In the genomic region with DNA sequence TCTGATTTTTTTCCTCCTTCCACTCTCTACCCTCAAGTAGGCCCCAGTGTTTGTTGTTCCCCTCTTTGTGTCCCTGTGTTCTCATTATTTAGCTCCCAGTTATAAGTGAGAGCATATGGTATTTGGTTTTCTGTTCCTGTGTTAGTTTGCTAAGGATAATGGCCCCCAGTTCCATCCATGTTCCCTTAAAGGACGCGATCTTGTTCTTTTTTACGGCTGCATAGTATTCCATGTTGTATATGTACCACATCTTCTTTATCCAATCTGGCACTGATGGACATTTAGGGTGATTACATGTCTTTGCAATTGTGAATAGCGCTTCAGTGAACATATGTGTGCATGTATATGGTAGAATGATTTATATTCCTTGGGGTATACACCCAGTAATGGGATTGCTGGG, we compare ENCODE assay signal across 2 cellular contexts.
TF ChIP-seq lines count a peak whose summit lies in the region.

No MANE protein-coding gene starts in this region.

TF ChIP-seq in HEK293, 187 proteins besides CTCF, POLR2A, EP300 and RAD21:
- TF ChIP-seq ZNF146 (tag by site-specific recombination; IDR thresholded peaks at IDR 0.05) (peak; percentile 62; the same call in 1 of the 2 replicates), SP3 (tag by site-specific recombination; IDR thresholded peaks at IDR 0.05) (no peak)
TF ChIP-seq in HEK293: peak in this region for 1.

TF ChIP-seq in K562, 482 proteins besides CTCF, POLR2A, EP300 and RAD21:
- TF ChIP-seq ZNF146 (CRISPR knock-in tag; IDR thresholded peaks at IDR 0.05; ENCODE audit: unreplicated experiment) = peak; percentile 72
- no peak for TF ChIP-seq POLR3G (IDR thresholded peaks at IDR 0.05; ENCODE audit: extremely low read depth, insufficient read length, insufficient replicate concordance)
